8 cellular contexts compared by ENCODE assay signal in the genomic region with DNA sequence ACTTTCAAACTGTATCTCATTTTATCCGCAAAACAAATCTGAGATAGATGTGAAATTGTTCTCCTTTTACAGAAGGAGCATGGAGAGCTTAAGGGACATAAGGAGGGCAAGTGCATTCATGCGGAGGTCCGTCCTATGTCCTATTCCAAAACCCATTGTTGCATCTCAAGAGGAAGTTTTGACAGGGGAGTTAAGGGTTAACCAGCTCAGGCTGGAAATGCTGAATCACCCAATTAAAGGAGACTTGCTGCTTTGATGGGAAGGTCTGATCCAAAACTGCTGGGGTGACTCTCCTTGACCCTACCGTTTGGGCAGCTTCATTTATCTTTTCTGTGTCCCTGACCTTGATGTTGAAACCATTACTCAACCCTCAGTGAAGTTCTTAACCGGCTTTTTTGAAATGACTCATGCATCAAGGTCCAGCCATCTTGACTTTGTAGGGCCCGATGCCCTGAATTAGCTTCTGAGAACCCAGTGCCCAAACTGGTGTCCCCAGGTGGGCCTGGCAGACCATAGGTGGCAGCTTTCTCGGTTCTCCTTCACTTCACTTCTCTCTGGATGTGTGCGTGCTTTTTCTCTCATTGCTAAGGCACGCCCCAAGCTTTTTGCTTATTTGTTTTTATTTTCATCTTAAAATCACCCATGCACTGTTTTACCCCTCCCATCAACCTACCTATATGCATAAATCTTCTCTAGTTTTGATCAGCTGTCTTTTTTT. TPM values are rescaled to one million over a fixed set of nuclear protein-coding genes. Genes with fewer than 3 reads are reported as not detected.
DNase-seq lines count a peak whose midpoint lies in the region; ATAC-seq and TF ChIP-seq lines count a peak whose summit lies in the region.

No MANE protein-coding gene starts in this region.

- H3K4me1 ChIP-seq in Panc1 (ENCODE audit: control insufficient read depth, insufficient read depth, low read length): peaks cover 27% of the 10 kb centered on the region
- peaks cover 24% of the 10 kb centered on the region for H3K4me1 ChIP-seq in foreskin keratinocyte

- in situ Hi-C loops in Panc1 (cut with HindIII; ENCODE audit: low pct_unique_long_range_greater_than_20kb, low sequenced_read_pairs): no loop called here

- BruUV-seq in Panc1 (replicated peaks; lab: Mats Ljungman, UMichigan): no TSS peak

- POLR2A ChIA-PET in Panc1 (lab: Charles Lee): interaction anchor here (1.1 to 1.2 kb wide), 2 partner anchors 9 to 44 kb away, joined by 3 read pairs; partner anchors contain the start of gene VAPA

- peak; percentile 73 for DNase-seq in GM12865 (ENCODE audit: low read depth)
- peak; percentile 7 for DNase-seq in Panc1 (ENCODE audit: low read depth, low spot score)
- DNase-seq in foreskin keratinocyte: peak in 1 of 2 donors; percentile 47
- DNase-seq in DMS79 treated with DMSO at 0.1 percent for 48 hours (lab: John Stamatoyannopoulos, UW): no peak
- no peak for DNase-seq in substantia nigra (lab: John Stamatoyannopoulos, UW)
- DNase-seq in GM19240 (ENCODE audit: insufficient read length, low spot score): no peak
- no peak for DNase-seq in NCI-H2107 (lab: John Stamatoyannopoulos, UW)

- TF ChIP-seq CTCF in GM12865 (IDR thresholded peaks at IDR 0.05; ENCODE audit: insufficient read depth, low read depth, low read length, missing control alignments) (no peak), Panc1 (IDR thresholded peaks at IDR 0.05) (no peak), foreskin keratinocyte (conservative IDR thresholded peaks at IDR 0.05) (no peak)

- CTCF ChIA-PET in Panc1 (lab: Charles Lee): interaction anchor here (0.5 kb wide), 1 partner anchor 18 kb away, joined by 3 read pairs; no protein-coding TSS in a partner anchor

- ATAC-seq in HG02798 (IDR thresholded peaks at IDR 0.05; ENCODE audit: poor library complexity, unreplicated experiment) (peak; percentile 71), Panc1 (peak; percentile 43), foreskin keratinocyte (peak; percentile 34)

- no peak overlapping the region for H3K4me3 ChIP-seq in GM12865 (ENCODE audit: low read depth, low read length)
- H3K4me3 ChIP-seq in Panc1 (ENCODE audit: low read depth in 2 of 2, low read length in 2 of 2): peak overlapping the region in 1 of 2 experiments; percentile 20; a peak in 2 of 4 replicates

- H3K9me3 ChIP-seq in Panc1 (ENCODE audit: control insufficient read depth, insufficient read depth, low read depth, low read length): peaks cover 2% of the 10 kb centered on the region; the same call in 1 of the 2 replicates

- no peaks in the 10 kb centered on the region for H3K36me3 ChIP-seq in Panc1 (ENCODE audit: control insufficient read depth, insufficient read depth, low read length)

- H3K27ac ChIP-seq in Panc1 (ENCODE audit: low read length) (peak overlapping the region; percentile 81), foreskin keratinocyte (peak overlapping the region; percentile 51), substantia nigra (ENCODE audit: low read depth, low read length, poor library complexity, severe bottlenecking) (no peak overlapping the region)

- intact Hi-C loops in Panc1 (cut with micrococcal nuclease; ENCODE audit: unreplicated experiment): no loop called here

- H3K27me3 ChIP-seq in Panc1 (ENCODE audit: control insufficient read depth, insufficient read depth, low read length): no peaks in the 10 kb centered on the region
- H3K27me3 ChIP-seq in foreskin keratinocyte: no peaks in the 10 kb centered on the region

RNA-seq across cellular contexts. Expression of gene TXNDC2, which starts 15.9 kb away (rescaled TPM):
- total RNA-seq in Panc1 (2021; ENCODE audit: unreplicated experiment): 0.90 TPM
- polyA plus RNA-seq in Panc1 (2012; ENCODE audit: insufficient read length): 0.48 TPM
- not detected in 2 replicates for total RNA-seq in foreskin keratinocyte
- polyA plus RNA-seq in foreskin keratinocyte: 0.02 TPM in 1 of 2 replicates, not detected in the other

RNA-seq across cellular contexts. Expression of gene VAPA, which starts 43.9 kb away (rescaled TPM):
- 228 TPM for total RNA-seq in Panc1 (2021; ENCODE audit: unreplicated experiment)
- 140 TPM for polyA plus RNA-seq in Panc1 (2012; ENCODE audit: insufficient read length)
- total RNA-seq in foreskin keratinocyte: 247 and 251 TPM in 2 replicates
- 134 and 162 TPM in 2 replicates for polyA plus RNA-seq in foreskin keratinocyte

Comparison
In these comparisons a context has a peak if more than half of its experiments do, and no peak if none do; other contexts are left out.
1. DNase-seq: peak in GM12865 (single experiment) and Panc1 (single experiment); none in DMS79 treated with DMSO at 0.1 percent for 48 hours (single experiment), substantia nigra (0 of 49), GM19240 (single experiment) and NCI-H2107 (single experiment).
2. Peak in every context shown above with its lines, with median percentiles within 50 percentile points of each other: ATAC-seq.